ENCODE assay signal across 26 cellular contexts in genomic region chr5:176384991-176385390, GRCh38. TPM values are rescaled to one million over a fixed set of nuclear protein-coding genes. Genes with fewer than 3 reads are reported as not detected.
"Had no signal": no experiment of that assay in that cellular context is flagged by ENCODE, and none has a peak within 500 bp of the region (broad histone marks: within the 10 kb centered on the region; RNA-seq: fewer than 3 reads in every experiment).

No MANE protein-coding gene starts in this region.

- DNase-seq: activated CD8-positive, alpha-beta memory T cell treated with anti-CD3 and anti-CD28 coated beads for 24 hours; activated CD8-positive, alpha-beta memory T cell treated with anti-CD3 and anti-CD28 coated beads, Interleukin-2, amount 50 U/mL, for 4 hours; activated naive CD4-positive, alpha-beta T cell treated with anti-CD3 and anti-CD28 coated beads for 36 hours; brain microvascular endothelial cell; caudate nucleus; effector memory CD8-positive, alpha-beta T cell; foreskin melanocyte; glutamatergic neuron; hippocampal formation; left cardiac atrium; mesenchymal stem cell; nucleus accumbens; SJCRH30; small intestine; stimulated activated CD4-positive, alpha-beta T cell treated with anti-CD3 and anti-CD28 coated beads, Interleukin-15, amount 100 ng/mL, for 24 hours; stimulated activated naive B cell treated with anti-CD40 and anti-IgM and Interleukin-4, amounts not matched to agents 10 μg/mL and 1 μg/mL and 100 μg/mL, for 72 hours; T-cell; WERI-Rb-1 had no signal

- H3K4me3 Mint-ChIP-seq: activated naive CD4-positive, alpha-beta T cell treated with anti-CD3 and anti-CD28 coated beads for 36 hours; T-cell had no signal

- H3K4me3 ChIP-seq: ascending aorta, SJCRH30, thoracic aorta had no signal

- H2AFZ ChIP-seq: parathyroid adenoma had no signal

- H3K27ac Mint-ChIP-seq: activated naive CD4-positive, alpha-beta T cell treated with anti-CD3 and anti-CD28 coated beads for 36 hours; activated T-helper 2 cell treated with anti-CD3 and anti-CD28 coated beads, Interferon-gamma antibody, Interleukin-2, Interleukin-4, amounts not matched to agents 10 μg/mL and 5 μg/mL and 100 μg/mL, durations not matched to agents 14 hours and 24 hours and 36 hours; nephron; T-cell; type B pancreatic cell had no signal

- H3K9me3 ChIP-seq: ascending aorta, SJCRH30, thoracic aorta had no signal

- H3K27me3 Mint-ChIP-seq: effector memory CD8-positive, alpha-beta T cell; stimulated activated naive B cell treated with anti-CD40 and anti-IgM and Interleukin-4, amounts not matched to agents 10 μg/mL and 1 μg/mL and 100 μg/mL, for 72 hours; T-cell; type B pancreatic cell had no signal

- H3K9ac ChIP-seq: parathyroid adenoma had no signal

- ATAC-seq: effector memory CD8-positive, alpha-beta T cell; esophagus mucosa; left cardiac atrium; sciatic nerve; stimulated activated naive B cell treated with anti-CD40 and anti-IgM and Interleukin-4, amounts not matched to agents 10 μg/mL and 1 μg/mL and 100 μg/mL, for 72 hours; T-cell had no signal

- H3K27me3 ChIP-seq: ascending aorta, brain microvascular endothelial cell, SJCRH30 had no signal

- H3K9me3 Mint-ChIP-seq: activated naive CD4-positive, alpha-beta T cell treated with anti-CD3 and anti-CD28 coated beads for 36 hours; activated T-helper 2 cell treated with anti-CD3 and anti-CD28 coated beads, Interferon-gamma antibody, Interleukin-2, Interleukin-4, amounts not matched to agents 10 μg/mL and 5 μg/mL and 100 μg/mL, durations not matched to agents 14 hours and 24 hours and 36 hours; effector memory CD8-positive, alpha-beta T cell; nephron; stimulated activated naive B cell treated with anti-CD40 and anti-IgM and Interleukin-4, amounts not matched to agents 10 μg/mL and 1 μg/mL and 100 μg/mL, for 72 hours; T-cell; type B pancreatic cell had no signal

- H3K27ac ChIP-seq: ascending aorta, brain microvascular endothelial cell, parathyroid adenoma, SJCRH30, thoracic aorta, WERI-Rb-1 had no signal

RNA-seq across cellular contexts. Expression of gene NOP16, which starts 3.4 kb away (rescaled TPM):
- total RNA-seq: ascending aorta had no signal
